Comparison of ENCODE assay signal across 1 cellular context in genomic region chr16:48542020-48542473, GRCh38.
TF ChIP-seq lines count a peak whose summit lies in the region.

No MANE protein-coding gene starts in this region.

TF ChIP-seq in HCT116, 20 proteins besides CTCF, POLR2A, EP300 and RAD21 (continued from another document):
- no peak for TF ChIP-seq CEBPB (IDR thresholded peaks at IDR 0.05; ENCODE audit: low read depth)
- TF ChIP-seq EZH2 (IDR thresholded peaks at IDR 0.05), result no peak
